8 cellular contexts compared by ENCODE assay signal in genomic region chr19:1885398-1886119, GRCh38. TPM values are rescaled to one million over a fixed set of nuclear protein-coding genes. Genes with fewer than 3 reads are reported as not detected.
DNase-seq lines count a peak whose midpoint lies in the region; ATAC-seq and TF ChIP-seq lines count a peak whose summit lies in the region.
"Not testable (repeated sequence)": the region's sequence is repeated elsewhere in the genome, so short reads cannot be mapped to it uniquely, and the experiment has no call there.

TSS of gene ABHD17A (minus strand) at chr19:1885496. CDS start at chr19:1881566, 3,930 bp downstream.

- not testable (repeated sequence) for TF ChIP-seq CTCF in KMS-11 (conservative IDR thresholded peaks at IDR 0.05; ENCODE audit: low read depth, low read length); Panc1 (IDR thresholded peaks at IDR 0.05)

- CTCF ChIA-PET in Panc1 (lab: Charles Lee) = interaction anchor here (0.6 to 0.8 kb wide), 2 partner anchors 9 to 1213 kb away, joined by 4 to 6 read pairs; no protein-coding TSS in a partner anchor

- ATAC-seq in GM21526 (IDR thresholded peaks at IDR 0.05; ENCODE audit: low FRiP score, unreplicated experiment) (peak; percentile 54), Panc1 (peak; percentile 98)

- H3K4me2 ChIP-seq in KMS-11 = peak within 1 kb of the TSS; percentile 85

- H3K4me1 ChIP-seq in KMS-11 (ENCODE audit: low read depth, poor library complexity, severe bottlenecking) (peaks cover 19% of the 10 kb centered on the region), Panc1 (ENCODE audit: control insufficient read depth, insufficient read depth, low read length) (peaks cover 22% of the 10 kb centered on the region)

- H3K9me3 ChIP-seq in Panc1 (ENCODE audit: control insufficient read depth, insufficient read depth, low read depth, low read length) = not testable (repeated sequence)

- intact Hi-C loops in Panc1 (cut with micrococcal nuclease; ENCODE audit: unreplicated experiment) = not testable (repeated sequence)

- H3K9ac ChIP-seq in KMS-11 = peak within 1 kb of the TSS; percentile 24; the same call in 1 of the 2 replicates

- not testable (repeated sequence) for H4K20me1 ChIP-seq in KMS-11 (ENCODE audit: insufficient read depth)

- H2AFZ ChIP-seq in KMS-11 (ENCODE audit: low read depth) = peak within 1 kb of the TSS; percentile 33

- H3K4me3 ChIP-seq in KMS-11 (IDR thresholded peaks at IDR 0.05; ENCODE audit: insufficient read depth, low read depth, low read length) = not testable (repeated sequence)
- peak within 1 kb of the TSS; percentile 76 to 82 for H3K4me3 ChIP-seq in Panc1 (ENCODE audit: low read depth in 2 of 2, low read length in 2 of 2)

- not testable (repeated sequence) for H3K27me3 ChIP-seq in KMS-11 (ENCODE audit: insufficient read depth, low read depth); Panc1 (ENCODE audit: control insufficient read depth, insufficient read depth, low read length)

- DNase-seq in COLO829 (ENCODE audit: low spot score) (peak; percentile 82), epidermal melanocyte (ENCODE audit: insufficient read length, low spot score) (peak; percentile 98), midbrain (lab: John Stamatoyannopoulos, UW) (peak; percentile 96)
- DNase-seq in Panc1 (ENCODE audit: low read depth, low spot score) = not testable (repeated sequence)
- peak; percentile 97 for DNase-seq in activated T-cell treated with anti-CD3 and anti-CD28 coated beads, Interleukin-2, amount 50 U/mL, for 1 hour
- peak; percentile 95 for DNase-seq in stimulated activated CD8-positive, alpha-beta memory T cell treated with anti-CD3 and anti-CD28 coated beads, Interleukin-15, amount 100 ng/mL, for 24 hours (ENCODE audit: low read depth)

- H3K36me3 ChIP-seq in KMS-11 (ENCODE audit: insufficient read depth); Panc1 (ENCODE audit: control insufficient read depth, insufficient read depth, low read length): not testable (repeated sequence)

- not testable (repeated sequence) for BruUV-seq in Panc1 (replicated peaks; lab: Mats Ljungman, UMichigan)

- in situ Hi-C loops in Panc1 (cut with HindIII; ENCODE audit: low pct_unique_long_range_greater_than_20kb, low sequenced_read_pairs) = not testable (repeated sequence)

- peaks cover 20% of the 10 kb centered on the region; the same call in 1 of the 2 replicates for H3K79me2 ChIP-seq in KMS-11 (ENCODE audit: insufficient read depth, low read depth)

- POLR2A ChIA-PET in Panc1 (lab: Charles Lee) = not testable (repeated sequence)

- H3K27ac ChIP-seq in KMS-11 = not testable (repeated sequence)
- H3K27ac ChIP-seq in Panc1 (ENCODE audit: low read length) = peak within 1 kb of the TSS; percentile 77

RNA-seq across cellular contexts. Expression of gene ABHD17A, which starts in this region (rescaled TPM):
- 57.1 TPM for total RNA-seq in Panc1 (2021; ENCODE audit: unreplicated experiment)
- polyA plus RNA-seq in Panc1 (2012; ENCODE audit: insufficient read length) = 92.3 TPM
